Comparison of ENCODE assay signal across 1 cellular context in the genomic region with DNA sequence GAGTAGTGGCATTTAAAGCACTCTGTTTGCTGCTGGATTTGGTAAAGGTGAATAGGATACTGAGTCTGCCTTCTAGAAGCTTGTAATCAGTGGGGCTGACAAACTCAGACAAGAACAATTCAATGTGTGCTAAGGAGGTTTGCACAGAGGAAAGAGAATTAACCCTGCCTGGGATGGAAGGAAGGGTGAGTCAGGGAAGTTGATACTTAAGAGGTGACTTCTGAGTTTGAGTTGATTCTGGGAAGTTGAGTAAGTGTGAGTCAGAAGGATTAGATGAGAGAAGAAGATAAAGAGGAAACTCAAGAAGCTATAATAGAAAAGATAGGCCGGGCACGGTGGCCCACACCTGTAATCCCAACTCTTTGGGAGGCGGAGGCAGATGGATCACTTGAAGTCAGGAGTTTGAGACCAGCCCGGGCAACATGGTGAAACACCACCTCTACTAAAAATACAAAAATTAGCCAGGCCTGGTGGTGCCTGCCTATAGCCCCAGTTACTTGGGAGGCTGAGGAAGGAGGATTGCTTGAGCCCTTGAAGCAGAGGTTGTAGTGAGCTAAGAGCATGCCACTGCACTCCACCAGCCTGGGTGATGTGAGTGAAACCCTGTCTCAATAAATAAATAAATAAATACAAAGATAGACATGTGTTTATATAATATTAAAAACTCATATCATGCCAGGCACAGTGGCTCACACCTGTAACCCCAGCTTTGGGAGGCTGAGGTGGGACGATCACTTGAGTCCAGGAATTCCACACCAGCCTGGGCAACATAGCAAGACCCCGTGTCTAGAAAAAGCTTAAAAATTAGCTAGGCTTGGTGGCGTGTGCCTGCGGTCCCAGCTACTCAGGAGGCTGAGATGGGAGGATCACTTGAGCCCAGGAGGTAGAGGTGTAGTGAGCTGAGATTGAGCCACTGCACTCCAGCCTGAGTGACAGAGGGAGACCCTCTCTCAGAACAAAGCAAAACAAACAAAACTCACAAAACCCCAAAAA.
TF ChIP-seq lines count a peak whose summit lies in the region.

No MANE protein-coding gene starts in this region.

TF ChIP-seq in SK-N-SH treated with all-trans-retinoic acid at 6 μM for 48 hours, 23 proteins besides CTCF, POLR2A, EP300 and RAD21 (continued from another document):
- TF ChIP-seq, protein P1, sequence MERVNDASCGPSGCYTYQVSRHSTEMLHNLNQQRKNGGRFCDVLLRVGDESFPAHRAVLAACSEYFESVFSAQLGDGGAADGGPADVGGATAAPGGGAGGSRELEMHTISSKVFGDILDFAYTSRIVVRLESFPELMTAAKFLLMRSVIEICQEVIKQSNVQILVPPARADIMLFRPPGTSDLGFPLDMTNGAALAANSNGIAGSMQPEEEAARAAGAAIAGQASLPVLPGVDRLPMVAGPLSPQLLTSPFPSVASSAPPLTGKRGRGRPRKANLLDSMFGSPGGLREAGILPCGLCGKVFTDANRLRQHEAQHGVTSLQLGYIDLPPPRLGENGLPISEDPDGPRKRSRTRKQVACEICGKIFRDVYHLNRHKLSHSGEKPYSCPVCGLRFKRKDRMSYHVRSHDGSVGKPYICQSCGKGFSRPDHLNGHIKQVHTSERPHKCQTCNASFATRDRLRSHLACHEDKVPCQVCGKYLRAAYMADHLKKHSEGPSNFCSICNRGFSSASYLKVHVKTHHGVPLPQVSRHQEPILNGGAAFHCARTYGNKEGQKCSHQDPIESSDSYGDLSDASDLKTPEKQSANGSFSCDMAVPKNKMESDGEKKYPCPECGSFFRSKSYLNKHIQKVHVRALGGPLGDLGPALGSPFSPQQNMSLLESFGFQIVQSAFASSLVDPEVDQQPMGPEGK (CRISPR knock-in tag; IDR thresholded peaks at IDR 0.05; ENCODE audit: borderline replicate concordance) = no peak
- TF ChIP-seq CSDC2 (CRISPR knock-in tag; IDR thresholded peaks at IDR 0.05) (no peak), RARB (CRISPR knock-in tag; IDR thresholded peaks at IDR 0.05) (no peak), PPARA (CRISPR knock-in tag; IDR thresholded peaks at IDR 0.05; ENCODE audit: borderline replicate concordance) (no peak), ISL1 (CRISPR knock-in tag; IDR thresholded peaks at IDR 0.05) (no peak)
TF ChIP-seq in SK-N-SH treated with all-trans-retinoic acid at 6 μM for 48 hours: peak in this region for 0.
